ENCODE assay signal across 13 cellular contexts in the genomic region with DNA sequence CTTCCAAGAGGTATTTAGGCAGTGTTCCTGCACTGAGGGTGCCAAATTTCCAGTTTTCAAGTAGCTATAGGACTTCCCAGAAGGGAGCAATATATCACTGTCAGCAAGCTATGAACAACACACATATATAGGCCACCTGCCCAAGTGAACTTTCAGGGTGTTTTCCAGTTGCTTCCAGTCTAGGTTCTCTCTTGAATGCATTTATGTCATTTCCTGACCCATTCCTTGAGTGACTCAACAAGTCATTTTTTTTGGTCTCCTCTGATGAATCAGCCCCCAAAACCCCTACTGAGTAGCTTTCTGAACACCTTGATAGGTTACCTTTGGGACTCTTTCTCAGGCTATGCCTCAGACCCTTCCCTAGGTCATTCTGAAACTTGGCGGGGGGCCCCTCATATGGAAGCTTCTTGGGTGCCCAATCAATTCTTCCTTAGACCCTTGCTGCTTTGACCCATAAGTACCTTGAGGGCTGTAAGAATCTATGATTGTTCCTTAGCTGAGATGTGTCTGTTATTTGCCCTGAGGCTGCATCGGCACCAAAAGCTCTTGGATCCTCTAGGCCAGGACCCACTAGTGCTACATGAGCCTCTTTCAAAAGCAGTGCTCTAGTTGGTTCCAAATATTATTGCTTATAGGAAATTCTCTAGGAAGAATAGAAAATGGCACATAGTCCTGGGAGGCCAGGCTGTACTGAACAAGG. TPM values are rescaled to one million over a fixed set of nuclear protein-coding genes. Genes with fewer than 3 reads are reported as not detected.
DNase-seq lines count a peak whose midpoint lies in the region; ATAC-seq, FAIRE-seq and TF ChIP-seq lines count a peak whose summit lies in the region.
"Had no signal": no experiment of that assay in that cellular context is flagged by ENCODE, and none has a peak within 500 bp of the region (broad histone marks: within the 10 kb centered on the region; RNA-seq: fewer than 3 reads in every experiment).

No MANE protein-coding gene starts in this region.

- H3K4me3 Mint-ChIP-seq in activated T-cell treated with anti-CD3 and anti-CD28 coated beads, Interleukin-2, amount 50 U/mL, for 4 hours, result no peak overlapping the region
- peak overlapping the region in 1 of 2 donors; percentile 36 for H3K4me3 Mint-ChIP-seq in stimulated activated naive CD8-positive, alpha-beta T cell treated with anti-CD3 and anti-CD28 coated beads, Interleukin-15, amount 100 ng/mL, for 72 hours

- H3K27ac Mint-ChIP-seq in stimulated activated naive CD8-positive, alpha-beta T cell treated with anti-CD3 and anti-CD28 coated beads, Interleukin-15, amount 100 ng/mL, for 72 hours, result no peak overlapping the region

- POLR2A ChIA-PET in endothelial cell of umbilical vein (lab: Charles Lee), result no interaction called here

- intact Hi-C loops in endothelial cell of umbilical vein (cut with micrococcal nuclease), result no loop called here

- FAIRE-seq in endothelial cell of umbilical vein (lab: Jason Lieb, UNC), result peak; percentile 40
- FAIRE-seq: small intestine had no signal

- H2AFZ ChIP-seq in endothelial cell of umbilical vein (ENCODE audit: low read depth, low read length), result no peak overlapping the region

- H3K9me3 ChIP-seq in endothelial cell of umbilical vein (replicated peaks; ENCODE audit: control insufficient read depth, insufficient read depth, low read length), result no peaks in the 10 kb centered on the region

- H3K36me3 Mint-ChIP-seq in activated T-cell treated with anti-CD3 and anti-CD28 coated beads, Interleukin-2, amount 50 U/mL, for 4 hours (ENCODE audit: insufficient read depth), result peaks cover 2% of the 10 kb centered on the region

- peak; percentile 92 to 96 for ATAC-seq in activated T-cell treated with anti-CD3 and anti-CD28 coated beads, Interleukin-2, amount 50 U/mL, for 4 hours
- ATAC-seq in HG03558 (IDR thresholded peaks at IDR 0.05; ENCODE audit: extremely low read depth, unreplicated experiment), result peak; percentile 42
- ATAC-seq in stimulated activated naive CD8-positive, alpha-beta T cell treated with anti-CD3 and anti-CD28 coated beads, Interleukin-15, amount 100 ng/mL, for 72 hours, result peak; percentile 93
- no peak for ATAC-seq in GM18511 (IDR thresholded peaks at IDR 0.05; ENCODE audit: unreplicated experiment)

- dilution Hi-C loops in endothelial cell of umbilical vein (cut with MboI; ENCODE audit: extremely low pct_ligation_motif_present, low sequenced_read_pairs), result no loop called here

- H3K9me3 Mint-ChIP-seq in activated T-cell treated with anti-CD3 and anti-CD28 coated beads, Interleukin-2, amount 50 U/mL, for 4 hours, result no peaks in the 10 kb centered on the region
- H3K9me3 Mint-ChIP-seq in stimulated activated naive CD8-positive, alpha-beta T cell treated with anti-CD3 and anti-CD28 coated beads, Interleukin-15, amount 100 ng/mL, for 72 hours, result no peaks in the 10 kb centered on the region

- no TSS peak for BruUV-seq in endothelial cell of umbilical vein (replicated peaks; lab: Mats Ljungman, UMichigan)

- H3K9ac ChIP-seq in endothelial cell of umbilical vein (replicated peaks; ENCODE audit: extremely low read depth, insufficient read depth, low read length), result no peak overlapping the region

- no peaks in the 10 kb centered on the region for H3K27me3 Mint-ChIP-seq in activated T-cell treated with anti-CD3 and anti-CD28 coated beads, Interleukin-2, amount 50 U/mL, for 4 hours (ENCODE audit: low read depth)
- H3K27me3 Mint-ChIP-seq in stimulated activated naive CD8-positive, alpha-beta T cell treated with anti-CD3 and anti-CD28 coated beads, Interleukin-15, amount 100 ng/mL, for 72 hours, result no peaks in the 10 kb centered on the region

- H3K27ac ChIP-seq in endothelial cell of umbilical vein (ENCODE audit: insufficient read depth, low read depth, low read length), result no peak overlapping the region
- H3K27ac ChIP-seq: C4-2B had no signal

- no peaks in the 10 kb centered on the region for H3K9me1 ChIP-seq in endothelial cell of umbilical vein (replicated peaks; ENCODE audit: control insufficient read depth, extremely low read depth, insufficient read depth, low read length)

- peaks cover 21% of the 10 kb centered on the region for H3K4me1 Mint-ChIP-seq in activated T-cell treated with anti-CD3 and anti-CD28 coated beads, Interleukin-2, amount 50 U/mL, for 4 hours (ENCODE audit: low read depth)
- peaks cover 39% of the 10 kb centered on the region for H3K4me1 Mint-ChIP-seq in stimulated activated naive CD8-positive, alpha-beta T cell treated with anti-CD3 and anti-CD28 coated beads, Interleukin-15, amount 100 ng/mL, for 72 hours

- no peaks in the 10 kb centered on the region for H3K4me1 ChIP-seq in endothelial cell of umbilical vein (ENCODE audit: control insufficient read depth, extremely low read depth, insufficient read depth, low read length)

- H3K27me3 ChIP-seq in endothelial cell of umbilical vein (ENCODE audit: control insufficient read depth in 2 of 2, insufficient read depth in 2 of 2, low read length in 2 of 2), result no peaks in the 10 kb centered on the region

- TF ChIP-seq POLR2A in endothelial cell of umbilical vein (IDR thresholded peaks at IDR 0.05; ENCODE audit: low read depth, low read length), result no peak

- CTCF ChIA-PET in endothelial cell of umbilical vein (lab: Charles Lee), result interaction anchor here (1.0 to 4.0 kb wide), 6 partner anchors 8 to 102 kb away, joined by 4 to 22 read pairs (median 7); no protein-coding TSS in a partner anchor

- no peak for DNase-seq in activated T-cell treated with anti-CD3 and anti-CD28 coated beads, Interleukin-2, amount 50 U/mL, for 4 hours
- no peak for DNase-seq in activated T-cell treated with anti-CD3 and anti-CD28 coated beads for 4 hours
- DNase-seq in endothelial cell of umbilical vein (ENCODE audit: low read depth, low spot score), result peak; percentile 64
- DNase-seq in stimulated activated naive CD8-positive, alpha-beta T cell treated with anti-CD3 and anti-CD28 coated beads, Interleukin-15, amount 100 ng/mL, for 72 hours, result peak in 1 of 2 donors; percentile 25
- DNase-seq in HUDEP-2 (lab: John Stamatoyannopoulos, UW; ENCODE audit: unreplicated experiment in 76 of 76), result no peak
- no peak for DNase-seq in HT-29 (ENCODE audit: low spot score)
- DNase-seq: cortex of kidney, Karpas-422, NCI-H510A, small intestine had no signal

- H3K4me2 ChIP-seq in endothelial cell of umbilical vein (ENCODE audit: insufficient read depth, low read length), result no peak overlapping the region

- no peak for TF ChIP-seq CTCF in endothelial cell of umbilical vein (IDR thresholded peaks at IDR 0.05; ENCODE audit: extremely low read depth in 1 of 2, insufficient read depth in 1 of 2, low read depth in 1 of 2, low read length in 2 of 2)

- H3K4me3 ChIP-seq in endothelial cell of umbilical vein (replicated peaks in 1 of 3; ENCODE audit: insufficient read depth in 1 of 3, low read depth in 1 of 3, low read length in 3 of 3), result no peak overlapping the region

- no peaks in the 10 kb centered on the region for H4K20me1 ChIP-seq in endothelial cell of umbilical vein (replicated peaks; ENCODE audit: control insufficient read depth, extremely low read depth, insufficient read depth, low read length)

- H3K79me2 ChIP-seq in endothelial cell of umbilical vein (ENCODE audit: control insufficient read depth, insufficient read depth, low read length), result no peaks in the 10 kb centered on the region

- H3K36me3 ChIP-seq in endothelial cell of umbilical vein (ENCODE audit: control insufficient read depth in 2 of 2, extremely low read depth in 1 of 2, insufficient read depth in 2 of 2, low read length in 2 of 2), result peaks cover 0 to 2% of the 10 kb centered on the region in 2 experiments

TF ChIP-seq in endothelial cell of umbilical vein, 7 proteins besides CTCF, POLR2A, EP300 and RAD21:
- TF ChIP-seq EZH2 (IDR thresholded peaks at IDR 0.05; ENCODE audit: borderline replicate concordance, low read depth, low read length, severe bottlenecking) (no peak), JUN (IDR thresholded peaks at IDR 0.05; ENCODE audit: borderline replicate concordance, insufficient read depth, insufficient read length, low read depth) (peak; percentile 5), FOS (IDR thresholded peaks at IDR 0.05; ENCODE audit: borderline replicate concordance, insufficient read depth, low read length) (peak; percentile 40), GATA2 (IDR thresholded peaks at IDR 0.05; ENCODE audit: insufficient read depth, insufficient read length, low read depth, low read length) (no peak), POLR2AphosphoS5 (IDR thresholded peaks at IDR 0.05; ENCODE audit: insufficient read depth, low read depth, low read length) (no peak), MYC (IDR thresholded peaks at IDR 0.05; ENCODE audit: low read depth, low read length) (no peak)
- TF ChIP-seq, protein P1, sequence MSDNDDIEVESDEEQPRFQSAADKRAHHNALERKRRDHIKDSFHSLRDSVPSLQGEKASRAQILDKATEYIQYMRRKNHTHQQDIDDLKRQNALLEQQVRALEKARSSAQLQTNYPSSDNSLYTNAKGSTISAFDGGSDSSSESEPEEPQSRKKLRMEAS (IDR thresholded peaks at IDR 0.05; ENCODE audit: insufficient read depth, insufficient read length), result no peak

RNA-seq across cellular contexts. Expression of gene DNAJB5, which starts 12.4 kb away (rescaled TPM):
- total RNA-seq in activated T-cell treated with anti-CD3 and anti-CD28 coated beads, Interleukin-2, amount 50 U/mL, for 4 hours, result 1 to 10 TPM; 2.4 to 2.9 (median 2.7) TPM
- total RNA-seq in endothelial cell of umbilical vein, result 9.7 and 12.8 TPM in 2 replicates
- polyA plus RNA-seq in endothelial cell of umbilical vein, result 8.5 and 8.6 TPM in 2 replicates
- polyA plus RNA-seq in endothelial cell of umbilical vein (2011; cell fraction: cytosol; rRNA removed), result 6.9 and 7.1 TPM in 2 replicates
- polyA plus RNA-seq in endothelial cell of umbilical vein (2011; cell fraction: nucleus; rRNA removed), result 4.0 and 4.8 TPM in 2 replicates
- polyA plus RNA-seq in endothelial cell of umbilical vein (2012), result 12.0 and 16.1 TPM in 2 replicates
- 5.7 and 5.8 TPM in 2 replicates for polyA minus RNA-seq in endothelial cell of umbilical vein
- 0.41 TPM for polyA minus RNA-seq in endothelial cell of umbilical vein (2011; cell fraction: cytosol; rRNA and poly(A)+ RNA removed)
- polyA minus RNA-seq in endothelial cell of umbilical vein (2011; cell fraction: nucleus; rRNA and poly(A)+ RNA removed), result 3.0 and 3.8 TPM in 2 replicates
- 2.1 and 3.7 TPM in 2 replicates for total RNA-seq in HT-29 (2014; rRNA removed; shearing (Covaris generic))

RNA-seq across cellular contexts. Expression of gene PHF24, which starts 43.9 kb away (rescaled TPM):
- under 1 TPM in 2 of 3 donors, not detected in 1; 0.08 to 0.55 TPM for total RNA-seq in activated T-cell treated with anti-CD3 and anti-CD28 coated beads, Interleukin-2, amount 50 U/mL, for 4 hours
- total RNA-seq in endothelial cell of umbilical vein, result not detected in 2 replicates
- polyA plus RNA-seq in endothelial cell of umbilical vein, result not detected in 2 replicates
- not detected in 2 replicates for polyA plus RNA-seq in endothelial cell of umbilical vein (2011; cell fraction: cytosol; rRNA removed)
- polyA plus RNA-seq in endothelial cell of umbilical vein (2011; cell fraction: nucleus; rRNA removed), result not detected in 2 replicates
- polyA plus RNA-seq in endothelial cell of umbilical vein (2012), result not detected in 2 replicates
- not detected in 2 replicates for polyA minus RNA-seq in endothelial cell of umbilical vein
- not detected for polyA minus RNA-seq in endothelial cell of umbilical vein (2011; cell fraction: cytosol; rRNA and poly(A)+ RNA removed)
- not detected in 2 replicates for polyA minus RNA-seq in endothelial cell of umbilical vein (2011; cell fraction: nucleus; rRNA and poly(A)+ RNA removed)
- total RNA-seq in HT-29 (2014; rRNA removed; shearing (Covaris generic)), result not detected in 2 replicates
